In genomic region chrX:49910344-49910743, GRCh38 we compare ENCODE assay signal across 12 cellular contexts. TPM values are rescaled to one million over a fixed set of nuclear protein-coding genes. Genes with fewer than 3 reads are reported as not detected.
DNase-seq lines count a peak whose midpoint lies in the region; ATAC-seq and TF ChIP-seq lines count a peak whose summit lies in the region.
"Had no signal": no experiment of that assay in that cellular context is flagged by ENCODE, and none has a peak within 500 bp of the region (broad histone marks: within the 10 kb centered on the region; RNA-seq: fewer than 3 reads in every experiment).

No MANE protein-coding gene starts in this region.

- peak overlapping the region; percentile 82 for H3K27ac Mint-ChIP-seq in activated naive CD8-positive, alpha-beta T cell treated with anti-CD3 and anti-CD28 coated beads, Interleukin-2, amount 10 ng/mL, durations not matched to agents 7 days and 5 days

- H3K27me3 Mint-ChIP-seq in activated naive CD8-positive, alpha-beta T cell treated with anti-CD3 and anti-CD28 coated beads, Interleukin-2, amount 10 ng/mL, durations not matched to agents 7 days and 5 days, result no peaks in the 10 kb centered on the region

- H3K4me1 Mint-ChIP-seq in activated naive CD8-positive, alpha-beta T cell treated with anti-CD3 and anti-CD28 coated beads, Interleukin-2, amount 10 ng/mL, durations not matched to agents 7 days and 5 days, result peaks cover 11% of the 10 kb centered on the region

- no peaks in the 10 kb centered on the region for H3K27me3 ChIP-seq in H7 (ENCODE audit: control insufficient read depth, insufficient read depth, low read length)

- H3K36me3 ChIP-seq in H7 (replicated peaks; ENCODE audit: control insufficient read depth, insufficient read depth, low read length), result no peaks in the 10 kb centered on the region

- no peaks in the 10 kb centered on the region for H3K36me3 Mint-ChIP-seq in activated naive CD8-positive, alpha-beta T cell treated with anti-CD3 and anti-CD28 coated beads, Interleukin-2, amount 10 ng/mL, durations not matched to agents 7 days and 5 days

- no peak for TF ChIP-seq CTCF in GM12865 (IDR thresholded peaks at IDR 0.05; ENCODE audit: insufficient read depth, low read depth, low read length, missing control alignments)

- H3K4me3 Mint-ChIP-seq in activated naive CD8-positive, alpha-beta T cell treated with anti-CD3 and anti-CD28 coated beads, Interleukin-2, amount 10 ng/mL, durations not matched to agents 7 days and 5 days, result peak overlapping the region; percentile 37

- no peaks in the 10 kb centered on the region for H3K9me3 Mint-ChIP-seq in activated naive CD8-positive, alpha-beta T cell treated with anti-CD3 and anti-CD28 coated beads, Interleukin-2, amount 10 ng/mL, durations not matched to agents 7 days and 5 days

- POLR2A ChIA-PET in activated naive CD8-positive, alpha-beta T cell treated with anti-CD3 and anti-CD28 coated beads, Interleukin-2, amount 10 ng/mL, durations not matched to agents 7 days and 5 days (lab: Charles Lee), result no interaction called here

- DNase-seq in GM12865 (ENCODE audit: low read depth) (peak; percentile 36), NCI-H146 treated with DMSO at 0.1 percent for 48 hours (lab: John Stamatoyannopoulos, UW; ENCODE audit: unreplicated experiment) (peak; percentile 60), H7 (no peak), NCI-H1694 treated with DMSO at 0.1 percent for 48 hours (lab: John Stamatoyannopoulos, UW) (no peak)
- DNase-seq in activated naive CD8-positive, alpha-beta T cell treated with anti-CD3 and anti-CD28 coated beads, Interleukin-2, amount 10 ng/mL, durations not matched to agents 7 days and 5 days, result no peak
- DNase-seq in stimulated activated CD4-positive, alpha-beta T cell treated with anti-CD3 and anti-CD28 coated beads, Interleukin-4, amount 100 ng/mL, for 1 hour, result no peak
- DNase-seq: effector memory CD4-positive, alpha-beta T cell; IMR-90; islet precursor cell; stimulated activated CD8-positive, alpha-beta memory T cell treated with anti-CD3 and anti-CD28 coated beads, Interleukin-4, amount 100 ng/mL, for 48 hours had no signal

- peak; percentile 68 for ATAC-seq in GM21786 (IDR thresholded peaks at IDR 0.05; ENCODE audit: unreplicated experiment)
- ATAC-seq in activated naive CD8-positive, alpha-beta T cell treated with anti-CD3 and anti-CD28 coated beads, Interleukin-2, amount 10 ng/mL, durations not matched to agents 7 days and 5 days (ENCODE audit: low read depth), result peak; percentile 67
- no peak for ATAC-seq in HG02763 (IDR thresholded peaks at IDR 0.05; ENCODE audit: unreplicated experiment)

- H3K4me3 ChIP-seq in GM12865 (ENCODE audit: low read depth, low read length) (no peak overlapping the region), H7 (ENCODE audit: insufficient read depth, low read depth, low read length) (no peak overlapping the region)

RNA-seq across cellular contexts. Expression of gene CLCN5, which starts 12.1 kb away (rescaled TPM):
- total RNA-seq in activated naive CD8-positive, alpha-beta T cell treated with anti-CD3 and anti-CD28 coated beads, Interleukin-2, amount 10 ng/mL, durations not matched to agents 7 days and 5 days, result 1 to 10 TPM; 2.6 to 3.1 TPM
- total RNA-seq in H7 (2014; rRNA removed; shearing (Covaris generic)), result 7.3 and 9.3 TPM in 2 replicates

RNA-seq across cellular contexts. Expression of gene USP27X, which starts 31.1 kb away (rescaled TPM):
- 1 to 10 TPM; 3.3 to 3.5 TPM for total RNA-seq in activated naive CD8-positive, alpha-beta T cell treated with anti-CD3 and anti-CD28 coated beads, Interleukin-2, amount 10 ng/mL, durations not matched to agents 7 days and 5 days
- total RNA-seq in H7 (2014; rRNA removed; shearing (Covaris generic)), result 2.5 and 4.1 TPM in 2 replicates

Comparison
In these comparisons a context has a peak if more than half of its experiments do, and no peak if none do; other contexts are left out.
1. DNase-seq: peak in GM12865 (single experiment) and NCI-H146 treated with DMSO at 0.1 percent for 48 hours (single experiment); none in activated naive CD8-positive, alpha-beta T cell treated with anti-CD3 and anti-CD28 coated beads, Interleukin-2, amount 10 ng/mL, durations not matched to agents 7 days and 5 days (single experiment), H7 (single experiment), stimulated activated CD4-positive, alpha-beta T cell treated with anti-CD3 and anti-CD28 coated beads, Interleukin-4, amount 100 ng/mL, for 1 hour (single experiment) and NCI-H1694 treated with DMSO at 0.1 percent for 48 hours (single experiment).